In the genomic region with DNA sequence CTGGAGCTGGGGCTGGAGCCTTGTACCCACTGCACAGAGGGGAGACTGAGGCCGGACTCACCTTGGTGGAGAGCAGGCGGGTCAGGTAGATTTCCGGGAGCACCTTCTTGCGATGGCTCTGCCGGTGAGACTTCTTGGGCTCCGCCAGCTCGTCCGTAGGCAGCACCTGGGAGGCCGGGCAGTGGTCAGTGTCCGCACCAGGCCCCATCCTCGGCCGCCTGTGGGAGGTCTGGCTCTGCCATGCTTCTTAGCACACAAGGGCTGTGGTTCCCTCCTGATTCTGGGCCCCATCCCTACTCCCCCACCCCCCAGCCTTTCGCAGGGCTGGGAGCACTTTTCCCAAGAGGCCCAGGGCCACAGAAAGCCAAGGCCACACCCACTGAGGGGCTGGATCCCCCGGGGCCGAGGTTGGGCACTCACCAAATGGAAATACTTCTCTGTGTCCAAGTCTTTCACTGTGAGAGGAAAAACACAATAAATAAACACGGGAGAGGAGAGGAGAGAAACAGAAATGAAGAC, we compare ENCODE assay signal across 11 cellular contexts. TPM values are rescaled to one million over a fixed set of nuclear protein-coding genes. Genes with fewer than 3 reads are reported as not detected.
DNase-seq lines count a peak whose midpoint lies in the region; FAIRE-seq and TF ChIP-seq lines count a peak whose summit lies in the region.
"Had no signal": no experiment of that assay in that cellular context is flagged by ENCODE, and none has a peak within 500 bp of the region (broad histone marks: within the 10 kb centered on the region; RNA-seq: fewer than 3 reads in every experiment).

No MANE protein-coding gene starts in this region.

- intact Hi-C loops in kidney (cut with DNase I), result no loop called here

- in situ Hi-C loops in astrocyte of the spinal cord (cut with HindIII; ENCODE audit: low sequenced_read_pairs), result no loop called here

- H3K9ac ChIP-seq in kidney (ENCODE audit: low read length in 2 of 2), result no peak overlapping the region

- no peaks in the 10 kb centered on the region for H3K9me3 ChIP-seq in kidney (ENCODE audit: control insufficient read depth in 1 of 2, low read length in 2 of 2)

- H3K4me3 ChIP-seq in astrocyte of the spinal cord (ENCODE audit: low read depth, low read length) (no peak overlapping the region), kidney (ENCODE audit: low read length in 2 of 2) (no peak overlapping the region)

- H3K36me3 ChIP-seq in kidney (ENCODE audit: control insufficient read depth in 1 of 2, insufficient read depth in 2 of 2, low read length in 2 of 2), result no peaks in the 10 kb centered on the region

- DNase-seq in H4 (ENCODE audit: low spot score) (peak; percentile 80), astrocyte of the spinal cord (ENCODE audit: low read depth, low spot score) (peak; percentile 49), kidney (peak; percentile 76), HEK293T (ENCODE audit: extremely low spot score) (no peak), GM10266 (ENCODE audit: extremely low spot score) (no peak), UCSD-AML1 (lab: John Stamatoyannopoulos, UW; ENCODE audit: unreplicated experiment) (no peak)
- no peak for DNase-seq in activated CD4-positive, alpha-beta T cell treated with anti-CD3 and anti-CD28 coated beads, Interleukin-2, amount 50 U/mL, for 1 hour
- DNase-seq: activated naive CD4-positive, alpha-beta T cell treated with Interleukin-2 at 50 U/mL for 16 hours; NCI-H1105 treated with DMSO at 0.1 percent for 48 hours; T-helper 9 cell had no signal

- H3K4me1 ChIP-seq in kidney (ENCODE audit: control insufficient read depth in 1 of 2, insufficient read depth in 1 of 2, low read depth in 1 of 2, low read length in 2 of 2), result peaks cover 3 to 17% of the 10 kb centered on the region in 2 donors

- no peak for FAIRE-seq in kidney (lab: Jason Lieb, UNC)

- no peak for TF ChIP-seq CTCF in astrocyte of the spinal cord (IDR thresholded peaks at IDR 0.05; ENCODE audit: low read depth, low read length)
- no peak for TF ChIP-seq CTCF in kidney (IDR thresholded peaks at IDR 0.05; ENCODE audit: borderline replicate concordance, extremely low read depth, insufficient read depth)
- TF ChIP-seq CTCF in GM10266 (IDR thresholded peaks at IDR 0.05; ENCODE audit: control insufficient read depth, insufficient read depth, low read depth, missing control alignments), result no peak

- H3K27ac ChIP-seq in kidney (ENCODE audit: low read depth in 2 of 2, low read length in 2 of 2) (peak overlapping the region; percentile 47 to 75), temporal lobe (ENCODE audit: low read depth, low read length) (peak overlapping the region; percentile 36)

- POLR2A ChIA-PET in HEK293T (lab: Yijun Ruan, JAX), result no interaction called here

- CTCF ChIA-PET in HEK293T (lab: Yijun Ruan, JAX), result no interaction called here

TF ChIP-seq in HEK293T, 16 proteins besides CTCF, POLR2A, EP300 and RAD21:
- no peak for TF ChIP-seq BHLHE40 (IDR thresholded peaks at IDR 0.05; ENCODE audit: borderline replicate concordance)
- TF ChIP-seq ZNF384 (IDR thresholded peaks at IDR 0.05), result no peak
- TF ChIP-seq, protein P1, sequence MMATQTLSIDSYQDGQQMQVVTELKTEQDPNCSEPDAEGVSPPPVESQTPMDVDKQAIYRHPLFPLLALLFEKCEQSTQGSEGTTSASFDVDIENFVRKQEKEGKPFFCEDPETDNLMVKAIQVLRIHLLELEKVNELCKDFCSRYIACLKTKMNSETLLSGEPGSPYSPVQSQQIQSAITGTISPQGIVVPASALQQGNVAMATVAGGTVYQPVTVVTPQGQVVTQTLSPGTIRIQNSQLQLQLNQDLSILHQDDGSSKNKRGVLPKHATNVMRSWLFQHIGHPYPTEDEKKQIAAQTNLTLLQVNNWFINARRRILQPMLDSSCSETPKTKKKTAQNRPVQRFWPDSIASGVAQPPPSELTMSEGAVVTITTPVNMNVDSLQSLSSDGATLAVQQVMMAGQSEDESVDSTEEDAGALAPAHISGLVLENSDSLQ (IDR thresholded peaks at IDR 0.05), result no peak
- TF ChIP-seq SP1 (IDR thresholded peaks at IDR 0.05), result no peak
- no peak for TF ChIP-seq FOXA1 (IDR thresholded peaks at IDR 0.05)
- no peak for TF ChIP-seq FOXM1 (IDR thresholded peaks at IDR 0.05; ENCODE audit: borderline replicate concordance)
- TF ChIP-seq CTBP1 (IDR thresholded peaks at IDR 0.05; ENCODE audit: borderline replicate concordance), result no peak
- TF ChIP-seq SUZ12 (IDR thresholded peaks at IDR 0.05), result no peak

RNA-seq across cellular contexts. Expression of gene H1-8, which starts 17.4 kb away (rescaled TPM):
- total RNA-seq in H4 (2014; rRNA removed; shearing (Covaris generic)), result not detected in 2 replicates
- total RNA-seq in kidney, result not detected
- not detected for polyA plus RNA-seq in kidney (ENCODE audit: insufficient read depth, low read depth, low replicate concordance)
- total RNA-seq in temporal lobe, result not detected

RNA-seq across cellular contexts. Expression of gene RHO, which starts 31.9 kb away (rescaled TPM):
- not detected in 2 replicates for total RNA-seq in H4 (2014; rRNA removed; shearing (Covaris generic))
- total RNA-seq in kidney, result not detected
- polyA plus RNA-seq in kidney (ENCODE audit: insufficient read depth, low read depth, low replicate concordance), result not detected
- not detected for total RNA-seq in temporal lobe

RNA-seq across cellular contexts. Expression of gene PLXND1, which starts 46.1 kb away (rescaled TPM):
- 40.4 and 65.3 TPM in 2 replicates for total RNA-seq in H4 (2014; rRNA removed; shearing (Covaris generic))
- total RNA-seq in kidney (152 TPM), temporal lobe (24.1 TPM)
- polyA plus RNA-seq in kidney (ENCODE audit: insufficient read depth, low read depth, low replicate concordance), result 67.0 TPM

Comparison
In these comparisons a context has a peak if more than half of its experiments do, and no peak if none do; other contexts are left out.
1. DNase-seq: peak in H4 (single experiment), astrocyte of the spinal cord (single experiment) and kidney (single experiment); none in activated CD4-positive, alpha-beta T cell treated with anti-CD3 and anti-CD28 coated beads, Interleukin-2, amount 50 U/mL, for 1 hour (single experiment), HEK293T (single experiment), GM10266 (single experiment) and UCSD-AML1 (single experiment).